Comparison of ENCODE assay signal across 18 cellular contexts in the genomic region with DNA sequence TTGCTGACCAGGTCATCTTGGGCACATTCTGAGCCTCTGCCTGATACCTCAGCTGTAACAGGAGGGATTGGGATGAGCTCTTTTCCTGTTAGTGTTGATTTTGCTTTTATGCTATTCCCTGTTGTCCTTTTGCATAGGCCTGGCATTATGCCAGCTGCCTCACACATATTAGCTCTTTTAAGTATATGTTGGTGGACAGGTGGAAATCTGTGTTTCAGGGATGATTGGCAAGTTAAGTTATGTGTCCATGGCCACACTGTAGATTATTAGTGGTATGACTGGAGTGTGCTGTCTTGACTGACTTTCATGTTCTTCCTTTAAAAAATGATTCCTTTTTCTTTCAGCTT.
A peak's percentile ranks its signal among the peaks of the same experiment; 100 is the strongest.
DNase-seq lines count a peak whose midpoint lies in the region; ATAC-seq and TF ChIP-seq lines count a peak whose summit lies in the region.
"Had no signal": no experiment of that assay in that cellular context is flagged by ENCODE, and none has a peak within 500 bp of the region (broad histone marks: within the 10 kb centered on the region; RNA-seq: fewer than 3 reads in every experiment).

No MANE protein-coding gene starts in this region.

- H3K27ac Mint-ChIP-seq in stimulated activated effector memory CD8-positive, alpha-beta T cell treated with anti-CD3 and anti-CD28 coated beads, Interleukin-12 subunit alpha, Interleukin-12 subunit beta, amount 100 ng/mL, for 72 hours: no peak overlapping the region
- H3K27ac Mint-ChIP-seq: CD4-positive, alpha-beta T cell had no signal

- TF ChIP-seq CTCF in C4-2B (conservative IDR thresholded peaks at IDR 0.05) (no peak), LNCaP clone FGC (IDR thresholded peaks at IDR 0.05; ENCODE audit: control insufficient read depth, extremely low read depth, insufficient read depth) (no peak)

- peaks cover 49% of the 10 kb centered on the region for H3K4me1 Mint-ChIP-seq in stimulated activated effector memory CD8-positive, alpha-beta T cell treated with anti-CD3 and anti-CD28 coated beads, Interleukin-12 subunit alpha, Interleukin-12 subunit beta, amount 100 ng/mL, for 72 hours

- 0 out of 2 replicates have a peak overlapping the region, but pooled peaks have one; percentile 10 for H3K4me3 ChIP-seq in LNCaP clone FGC (ENCODE audit: low read depth, low read length)

- H3K4me3 Mint-ChIP-seq in stimulated activated effector memory CD8-positive, alpha-beta T cell treated with anti-CD3 and anti-CD28 coated beads, Interleukin-12 subunit alpha, Interleukin-12 subunit beta, amount 100 ng/mL, for 72 hours: no peak overlapping the region
- H3K4me3 Mint-ChIP-seq: CD4-positive, alpha-beta T cell had no signal

- ATAC-seq in stimulated activated effector memory CD8-positive, alpha-beta T cell treated with anti-CD3 and anti-CD28 coated beads, Interleukin-12 subunit alpha, Interleukin-12 subunit beta, amount 100 ng/mL, for 72 hours: no peak
- ATAC-seq in GM21423 (IDR thresholded peaks at IDR 0.05; ENCODE audit: unreplicated experiment) (no peak), GM21723 (IDR thresholded peaks at IDR 0.05; ENCODE audit: unreplicated experiment) (no peak)

- DNase-seq in NCI-H2081 (lab: John Stamatoyannopoulos, UW) (peak; percentile 14 to 22), NCI-H2081 treated with DMSO at 0.1 percent for 48 hours (lab: John Stamatoyannopoulos, UW) (no peak), LNCaP clone FGC (ENCODE audit: low read depth) (no peak), astrocyte of the hippocampus (ENCODE audit: low read depth, low spot score) (peak; percentile 11)
- no peak for DNase-seq in stimulated activated effector memory CD8-positive, alpha-beta T cell treated with anti-CD3 and anti-CD28 coated beads, Interleukin-12 subunit alpha, Interleukin-12 subunit beta, amount 100 ng/mL, for 72 hours (ENCODE audit: low spot score in 2 of 2)
- DNase-seq: 8988T; BE2C; CD4-positive, alpha-beta T cell; KG1; NCI-H146; NCI-H2029 treated with DMSO at 0.1 percent for 48 hours; NCI-H446; OCI-M1; Right ventricle myocardium superior; SW 1271 had no signal

- peaks cover 90% of the 10 kb centered on the region for H3K36me3 Mint-ChIP-seq in stimulated activated effector memory CD8-positive, alpha-beta T cell treated with anti-CD3 and anti-CD28 coated beads, Interleukin-12 subunit alpha, Interleukin-12 subunit beta, amount 100 ng/mL, for 72 hours

- peak overlapping the region; percentile 67 for H3K27ac ChIP-seq in C4-2B

- no peaks in the 10 kb centered on the region for H3K9me3 Mint-ChIP-seq in stimulated activated effector memory CD8-positive, alpha-beta T cell treated with anti-CD3 and anti-CD28 coated beads, Interleukin-12 subunit alpha, Interleukin-12 subunit beta, amount 100 ng/mL, for 72 hours
- H3K9me3 Mint-ChIP-seq: CD4-positive, alpha-beta T cell had no signal

Comparison
In these comparisons a context has a peak if more than half of its experiments do, and no peak if none do; other contexts are left out.
1. DNase-seq: peak in NCI-H2081 (2 of 2) and astrocyte of the hippocampus (single experiment); none in NCI-H2081 treated with DMSO at 0.1 percent for 48 hours (single experiment), LNCaP clone FGC (single experiment) and stimulated activated effector memory CD8-positive, alpha-beta T cell treated with anti-CD3 and anti-CD28 coated beads, Interleukin-12 subunit alpha, Interleukin-12 subunit beta, amount 100 ng/mL, for 72 hours (0 of 2).